ENCODE assay signal across 1 cellular context in genomic region chr21:45356653-45357435, GRCh38.
A peak's percentile ranks its signal among the peaks of the same experiment; 100 is the strongest.
TF ChIP-seq lines count a peak whose summit lies in the region.

No MANE protein-coding gene starts in this region.

TF ChIP-seq in HepG2, 621 proteins besides CTCF, POLR2A, EP300 and RAD21 (continued from another document and continues in another):
- no peak for TF ChIP-seq ZBTB49 (CRISPR knock-in tag; IDR thresholded peaks at IDR 0.05; ENCODE audit: borderline replicate concordance)
- 0 out of 2 replicates have a peak, but pooled peaks have one; percentile 25 for TF ChIP-seq THAP11 (CRISPR knock-in tag; IDR thresholded peaks at IDR 0.05)
- no peak for TF ChIP-seq HHEX (CRISPR knock-in tag; IDR thresholded peaks at IDR 0.05)
- TF ChIP-seq CCAR2 (optimal IDR thresholded peaks at IDR 0.05; ENCODE audit: low read depth, low read length) = no peak
- TF ChIP-seq SNRNP70 (IDR thresholded peaks at IDR 0.05; ENCODE audit: low read depth, low read length) = no peak
- no peak for TF ChIP-seq ZNF580 (CRISPR knock-in tag; IDR thresholded peaks at IDR 0.05; ENCODE audit: borderline replicate concordance, low read depth)
- TF ChIP-seq AGO2 (optimal IDR thresholded peaks at IDR 0.05; ENCODE audit: low read depth, low read length) = no peak
- TF ChIP-seq CC2D1A (CRISPR knock-in tag; IDR thresholded peaks at IDR 0.05) = no peak
- TF ChIP-seq PITX1 (CRISPR knock-in tag; IDR thresholded peaks at IDR 0.05) = no peak
- peak; percentile 37; the same call in 1 of the 2 replicates for TF ChIP-seq ZNF362 (CRISPR knock-in tag; IDR thresholded peaks at IDR 0.05; ENCODE audit: borderline replicate concordance)
- TF ChIP-seq ATAD3A (CRISPR knock-in tag; IDR thresholded peaks at IDR 0.05) = no peak
- TF ChIP-seq SUZ12 (IDR thresholded peaks at IDR 0.05; ENCODE audit: low read depth, low read length) = no peak
- TF ChIP-seq ZNF713 (CRISPR knock-in tag; IDR thresholded peaks at IDR 0.05) = no peak
- TF ChIP-seq ZNF7 (CRISPR knock-in tag; IDR thresholded peaks at IDR 0.05) = no peak
- no peak for TF ChIP-seq ZHX2 (IDR thresholded peaks at IDR 0.05; ENCODE audit: low read depth)
- no peak for TF ChIP-seq ZHX2 (CRISPR knock-in tag; IDR thresholded peaks at IDR 0.05; ENCODE audit: borderline replicate concordance)
- no peak for TF ChIP-seq NCOA1 (CRISPR knock-in tag; IDR thresholded peaks at IDR 0.05)
- no peak for TF ChIP-seq SIN3B (IDR thresholded peaks at IDR 0.05; ENCODE audit: low read length)
- peak; percentile 41; the same call in 1 of the 2 replicates for TF ChIP-seq ZNF629 (CRISPR knock-in tag; conservative IDR thresholded peaks at IDR 0.05)
- TF ChIP-seq ZNF503 (CRISPR knock-in tag; IDR thresholded peaks at IDR 0.05) = no peak
- no peak for TF ChIP-seq SRSF4 (IDR thresholded peaks at IDR 0.05; ENCODE audit: low read depth, low read length, poor library complexity, severe bottlenecking)
- no peak for TF ChIP-seq SKIL (CRISPR knock-in tag; IDR thresholded peaks at IDR 0.05; ENCODE audit: borderline replicate concordance)
- TF ChIP-seq MXI1 (IDR thresholded peaks at IDR 0.05; ENCODE audit: borderline replicate concordance, low read depth, low read length) = no peak
- TF ChIP-seq HMG20B (CRISPR knock-in tag; conservative IDR thresholded peaks at IDR 0.05) = no peak
- no peak for TF ChIP-seq MAX (IDR thresholded peaks at IDR 0.05)
- peak; percentile 15; the same call in 1 of the 2 replicates for TF ChIP-seq RXRA (CRISPR knock-in tag; IDR thresholded peaks at IDR 0.05)
- TF ChIP-seq ZNF652 (CRISPR knock-in tag; IDR thresholded peaks at IDR 0.05; ENCODE audit: borderline replicate concordance, low read depth) = 0 out of 2 replicates have a peak, but pooled peaks have one; percentile 12
- TF ChIP-seq SCMH1 (CRISPR knock-in tag; IDR thresholded peaks at IDR 0.05; ENCODE audit: borderline replicate concordance) = no peak
- TF ChIP-seq MAFG (CRISPR knock-in tag; IDR thresholded peaks at IDR 0.05) = no peak
- 0 out of 2 replicates have a peak, but pooled peaks have one; percentile 19 for TF ChIP-seq IRF2 (CRISPR knock-in tag; IDR thresholded peaks at IDR 0.05)
- TF ChIP-seq PHF21A (CRISPR knock-in tag; IDR thresholded peaks at IDR 0.05) = no peak
- no peak for TF ChIP-seq ZNF30 (CRISPR knock-in tag; IDR thresholded peaks at IDR 0.05)
- no peak for TF ChIP-seq TP53 (CRISPR knock-in tag; conservative IDR thresholded peaks at IDR 0.05)
- no peak for TF ChIP-seq THAP9 (CRISPR knock-in tag; IDR thresholded peaks at IDR 0.05; ENCODE audit: borderline replicate concordance)
- peak; percentile 63 for TF ChIP-seq NCOA2 (CRISPR knock-in tag; IDR thresholded peaks at IDR 0.05)
- TF ChIP-seq NR2C2 (CRISPR knock-in tag; IDR thresholded peaks at IDR 0.05; ENCODE audit: borderline replicate concordance) = 0 out of 2 replicates have a peak, but pooled peaks have one; percentile 41
- no peak for TF ChIP-seq ZNF251 (CRISPR knock-in tag; IDR thresholded peaks at IDR 0.05)
- no peak for TF ChIP-seq AHDC1 (CRISPR knock-in tag; IDR thresholded peaks at IDR 0.05; ENCODE audit: borderline replicate concordance)
